In the genomic region with DNA sequence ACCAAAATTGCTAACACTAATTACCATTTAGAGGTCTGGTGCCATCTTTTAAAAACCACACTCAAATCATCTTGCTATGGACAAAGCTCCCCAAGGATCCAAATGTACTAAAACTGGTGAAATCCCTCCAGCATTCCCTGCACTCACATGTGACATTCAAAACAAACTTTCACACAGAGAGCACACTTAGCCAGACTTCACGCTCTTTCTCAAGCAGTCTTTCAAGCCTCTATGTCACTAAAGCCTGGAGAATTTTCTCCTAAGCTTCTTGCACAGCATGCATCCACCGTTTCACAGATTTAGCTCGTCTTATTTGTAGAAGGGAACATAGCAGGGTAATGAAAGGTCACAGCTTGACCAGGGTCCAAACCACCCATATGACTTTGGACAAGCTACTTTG, we compare ENCODE assay signal across 39 cellular contexts. TPM values are rescaled to one million over a fixed set of nuclear protein-coding genes. Genes with fewer than 3 reads are reported as not detected.
"Had no signal": no experiment of that assay in that cellular context is flagged by ENCODE, and none has a peak within 500 bp of the region (broad histone marks: within the 10 kb centered on the region; RNA-seq: fewer than 3 reads in every experiment).

No MANE protein-coding gene starts in this region.

- H3K4me3 ChIP-seq: adrenal gland, body of pancreas, MG63, PC-9 had no signal

- H3K36me3 ChIP-seq: adrenal gland, MG63 had no signal

- H3K4me1 Mint-ChIP-seq: activated naive CD4-positive, alpha-beta T cell treated with anti-CD3 and anti-CD28 coated beads, Interleukin-2, amount 50 U/mL, for 24 hours; activated T-helper 17 cell treated with anti-CD3 and anti-CD28 coated beads, Interleukin-2, amount 50 U/mL, for 72 hours; T-cell had no signal

- H3K27me3 ChIP-seq: adrenal gland, body of pancreas, MG63 had no signal

- H3K4me3 Mint-ChIP-seq: activated CD4-positive, alpha-beta memory T cell treated with anti-CD3 and anti-CD28 coated beads, Interleukin-2, amount 10 ng/mL, durations not matched to agents 7 days and 5 days; activated CD8-positive, alpha-beta memory T cell treated with anti-CD3 and anti-CD28 coated beads, Interleukin-2, amount 10 ng/mL, durations not matched to agents 7 days and 5 days; activated naive CD4-positive, alpha-beta T cell treated with anti-CD3 and anti-CD28 coated beads, Interleukin-2, amount 50 U/mL, for 24 hours; activated naive CD8-positive, alpha-beta T cell treated with anti-CD3 and anti-CD28 coated beads, Interleukin-2, amount 10 ng/mL, durations not matched to agents 7 days and 5 days; activated T-cell treated with anti-CD3 and anti-CD28 coated beads, Interleukin-2, amount 50 U/mL, for 72 hours; activated T-helper 17 cell treated with anti-CD3 and anti-CD28 coated beads, Interleukin-2, amount 50 U/mL, for 72 hours; T-cell; T-helper 17 cell had no signal

- H3K36me3 Mint-ChIP-seq: activated CD8-positive, alpha-beta memory T cell treated with anti-CD3 and anti-CD28 coated beads, Interleukin-2, amount 10 ng/mL, durations not matched to agents 7 days and 5 days; activated naive CD4-positive, alpha-beta T cell treated with anti-CD3 and anti-CD28 coated beads, Interleukin-2, amount 50 U/mL, for 24 hours; activated naive CD8-positive, alpha-beta T cell treated with anti-CD3 and anti-CD28 coated beads, Interleukin-2, amount 10 ng/mL, durations not matched to agents 7 days and 5 days; T-cell had no signal

- DNase-seq: activated CD4-positive, alpha-beta memory T cell treated with anti-CD3 and anti-CD28 coated beads, Interleukin-2, amount 10 ng/mL, durations not matched to agents 7 days and 5 days; activated CD4-positive, alpha-beta T cell treated with anti-CD3 and anti-CD28 coated beads for 1 hour; activated CD4-positive, alpha-beta T cell treated with anti-CD3 and anti-CD28 coated beads for 48 hours; activated CD4-positive, CD25-positive, alpha-beta regulatory T cell; activated CD8-positive, alpha-beta memory T cell treated with anti-CD3 and anti-CD28 coated beads for 24 hours; activated CD8-positive, alpha-beta memory T cell treated with anti-CD3 and anti-CD28 coated beads, Interleukin-2, amount 10 ng/mL, durations not matched to agents 7 days and 5 days; activated CD8-positive, alpha-beta memory T cell treated with anti-CD3 and anti-CD28 coated beads, Interleukin-2, amount 50 U/mL, for 48 hours; activated effector memory CD4-positive, alpha-beta T cell treated with anti-CD3 and anti-CD28 coated beads, Interleukin-2, amount 50 U/mL, for 16 hours; activated naive CD4-positive, alpha-beta T cell treated with Interleukin-2 at 50 U/mL for 16 hours; activated naive CD8-positive, alpha-beta T cell treated with anti-CD3 and anti-CD28 coated beads, Interleukin-2, amount 10 ng/mL, durations not matched to agents 7 days and 5 days; activated T-cell treated with anti-CD3 and anti-CD28 coated beads, Interleukin-2, amount 50 U/mL, for 72 hours; adrenal gland; body of pancreas; caudate nucleus; Kasumi-1; KG1; MG63; NCI-H1048; NCI-H1105 treated with DMSO at 0.1 percent for 48 hours; NCI-H1436; NCI-H1694; NCI-H1930; NCI-H2081 treated with DMSO at 0.1 percent for 48 hours; NCI-H226; NCI-H446 treated with DMSO at 0.1 percent for 48 hours; NCI-H524; NK-92 treated with Interleukin-12 subunit alpha and Interleukin-12 subunit beta, amount 100 ng/mL, for 24 hours; PC-9; SIG-M5; T-cell; T-helper 17 cell; WERI-Rb-1 had no signal

- H3K9me3 Mint-ChIP-seq: activated CD4-positive, alpha-beta memory T cell treated with anti-CD3 and anti-CD28 coated beads, Interleukin-2, amount 10 ng/mL, durations not matched to agents 7 days and 5 days; activated naive CD4-positive, alpha-beta T cell treated with anti-CD3 and anti-CD28 coated beads, Interleukin-2, amount 50 U/mL, for 24 hours; activated naive CD8-positive, alpha-beta T cell treated with anti-CD3 and anti-CD28 coated beads, Interleukin-2, amount 10 ng/mL, durations not matched to agents 7 days and 5 days; activated T-cell treated with anti-CD3 and anti-CD28 coated beads, Interleukin-2, amount 50 U/mL, for 72 hours; activated T-helper 17 cell treated with anti-CD3 and anti-CD28 coated beads, Interleukin-2, amount 50 U/mL, for 72 hours; T-cell had no signal

- H3K9me3 ChIP-seq: adrenal gland, body of pancreas, MG63 had no signal

- ATAC-seq: activated CD8-positive, alpha-beta memory T cell treated with anti-CD3 and anti-CD28 coated beads, Interleukin-2, amount 10 ng/mL, durations not matched to agents 7 days and 5 days; activated T-cell treated with anti-CD3 and anti-CD28 coated beads, Interleukin-2, amount 50 U/mL, for 72 hours; activated T-helper 17 cell treated with anti-CD3 and anti-CD28 coated beads, Interleukin-2, amount 50 U/mL, for 72 hours; body of pancreas; Right ventricle myocardium inferior; SK-N-SH treated with all-trans-retinoic acid at 6 μM for 48 hours; T-cell; T-helper 17 cell had no signal

- H3K27me3 Mint-ChIP-seq: activated CD4-positive, alpha-beta memory T cell treated with anti-CD3 and anti-CD28 coated beads, Interleukin-2, amount 10 ng/mL, durations not matched to agents 7 days and 5 days; activated CD8-positive, alpha-beta memory T cell treated with anti-CD3 and anti-CD28 coated beads, Interleukin-2, amount 10 ng/mL, durations not matched to agents 7 days and 5 days; activated naive CD4-positive, alpha-beta T cell treated with anti-CD3 and anti-CD28 coated beads, Interleukin-2, amount 50 U/mL, for 24 hours; activated T-helper 17 cell treated with anti-CD3 and anti-CD28 coated beads, Interleukin-2, amount 50 U/mL, for 72 hours; T-cell; T-helper 17 cell had no signal

- H3K27ac Mint-ChIP-seq: activated CD4-positive, alpha-beta memory T cell treated with anti-CD3 and anti-CD28 coated beads, Interleukin-2, amount 10 ng/mL, durations not matched to agents 7 days and 5 days; activated CD8-positive, alpha-beta memory T cell treated with anti-CD3 and anti-CD28 coated beads, Interleukin-2, amount 10 ng/mL, durations not matched to agents 7 days and 5 days; activated naive CD4-positive, alpha-beta T cell treated with anti-CD3 and anti-CD28 coated beads, Interleukin-2, amount 50 U/mL, for 24 hours; activated naive CD8-positive, alpha-beta T cell treated with anti-CD3 and anti-CD28 coated beads, Interleukin-2, amount 10 ng/mL, durations not matched to agents 7 days and 5 days; activated T-cell treated with anti-CD3 and anti-CD28 coated beads, Interleukin-2, amount 50 U/mL, for 72 hours; activated T-helper 17 cell treated with anti-CD3 and anti-CD28 coated beads, Interleukin-2, amount 50 U/mL, for 72 hours; T-cell; T-helper 17 cell had no signal

RNA-seq across cellular contexts. Expression of a gene that starts 44.5 kb away (rescaled TPM):
- total RNA-seq: adrenal gland, astrocyte, body of pancreas, bronchial epithelial cell, PC-9, SK-MEL-5 had no signal

RNA-seq across cellular contexts. Expression of a gene that starts 57.5 kb away (rescaled TPM):
- total RNA-seq: body of pancreas had no signal
